In genomic region chr18:56469582-56469981, GRCh38 we compare ENCODE assay signal across 18 cellular contexts.
DNase-seq lines count a peak whose midpoint lies in the region; ATAC-seq and TF ChIP-seq lines count a peak whose summit lies in the region.
"Had no signal": no experiment of that assay in that cellular context is flagged by ENCODE, and none has a peak within 500 bp of the region (broad histone marks: within the 10 kb centered on the region; RNA-seq: fewer than 3 reads in every experiment).

No MANE protein-coding gene starts in this region.

- intact Hi-C loops in PC-9 (cut with micrococcal nuclease; ENCODE audit: unreplicated experiment): no loop called here

- H3K27me3 ChIP-seq in GM23338 (ENCODE audit: insufficient read depth) (no peaks in the 10 kb centered on the region), PC-9 (ENCODE audit: insufficient read depth, low read depth) (no peaks in the 10 kb centered on the region)
- H3K27me3 ChIP-seq: MG63, SJCRH30 had no signal

- H3K27ac ChIP-seq in GM23338 (ENCODE audit: low read depth): no peak overlapping the region
- H3K27ac ChIP-seq in PC-9: peak overlapping the region; percentile 25
- H3K27ac ChIP-seq: SJCRH30 had no signal

- H3K36me3 ChIP-seq in GM23338 (ENCODE audit: insufficient read depth) (peaks cover 11% of the 10 kb centered on the region; the same call in 1 of the 2 replicates), PC-9 (ENCODE audit: low read depth) (no peaks in the 10 kb centered on the region)
- H3K36me3 ChIP-seq: MG63, SJCRH30 had no signal

- ATAC-seq in GM23338 (no peak), memory B cell (ENCODE audit: low read depth) (no peak)
- ATAC-seq: HepG2 had no signal

- no TSS peak for BruUV-seq in PC-9 (replicated peaks; lab: Mats Ljungman, UMichigan)

- H3K4me3 Mint-ChIP-seq in GM23338: no peak overlapping the region
- no peak overlapping the region for H3K4me3 Mint-ChIP-seq in memory B cell

- no peaks in the 10 kb centered on the region for H3K4me1 ChIP-seq in GM23338 (ENCODE audit: insufficient read depth)
- peaks cover 20% of the 10 kb centered on the region for H3K4me1 ChIP-seq in PC-9 (replicated peaks; ENCODE audit: insufficient read depth)
- H3K4me1 ChIP-seq: SJCRH30 had no signal

- no peak overlapping the region for H3K27ac Mint-ChIP-seq in GM23338
- H3K27ac Mint-ChIP-seq in memory B cell: peak overlapping the region; percentile 14

- H3K79me2 ChIP-seq in GM23338 (replicated peaks; ENCODE audit: insufficient read depth) (no peaks in the 10 kb centered on the region), PC-9 (ENCODE audit: low read depth) (no peaks in the 10 kb centered on the region)

- H3F3A ChIP-seq in GM23338 (replicated peaks; ENCODE audit: low read depth) (no peaks in the 10 kb centered on the region), PC-9 (ENCODE audit: insufficient read depth, low read depth) (no peaks in the 10 kb centered on the region)

- TF ChIP-seq CTCF in GM23338 (conservative IDR thresholded peaks at IDR 0.05; ENCODE audit: low read depth in 2 of 2) (no peak), PC-9 (conservative IDR thresholded peaks at IDR 0.05) (no peak), epithelial cell of esophagus (IDR thresholded peaks at IDR 0.05; ENCODE audit: insufficient read depth, low read depth, low read length, missing control alignments) (no peak)

- no peaks in the 10 kb centered on the region for H3K27me3 Mint-ChIP-seq in GM23338 (ENCODE audit: insufficient read depth, low read depth, poor library complexity)
- H3K27me3 Mint-ChIP-seq in memory B cell: peaks cover 3% of the 10 kb centered on the region

- CTCF ChIA-PET in PC-9 (lab: Charles Lee): no interaction called here

- H3K36me3 Mint-ChIP-seq in GM23338 (ENCODE audit: low read depth) (peaks cover 15% of the 10 kb centered on the region), memory B cell (peaks cover 7% of the 10 kb centered on the region)

- H4K20me1 ChIP-seq in GM23338 (replicated peaks; ENCODE audit: insufficient read depth) (no peaks in the 10 kb centered on the region), PC-9 (ENCODE audit: insufficient read depth) (no peaks in the 10 kb centered on the region)

- peaks cover 21% of the 10 kb centered on the region for H3K9me3 Mint-ChIP-seq in GM23338
- peaks cover 13% of the 10 kb centered on the region for H3K9me3 Mint-ChIP-seq in memory B cell

- H3K4me2 ChIP-seq in GM23338 (no peak overlapping the region), PC-9 (peak overlapping the region; percentile 19; the same call in 1 of the 2 replicates)

- H3K9me3 ChIP-seq in PC-9 (ENCODE audit: insufficient read depth, low read depth): peaks cover 15% of the 10 kb centered on the region; the same call in 1 of the 2 replicates
- H3K9me3 ChIP-seq: SJCRH30 had no signal

- H3K9me2 ChIP-seq in GM23338 (ENCODE audit: insufficient read depth) (no peaks in the 10 kb centered on the region), PC-9 (ENCODE audit: insufficient read depth) (no peaks in the 10 kb centered on the region)

- 0 out of 2 replicates have a peak overlapping the region, but pooled peaks have one; percentile 12 for H2AFZ ChIP-seq in GM23338
- H2AFZ ChIP-seq in PC-9: 0 out of 2 replicates have a peak overlapping the region, but pooled peaks have one; percentile 46

- DNase-seq in GM23338 (ENCODE audit: low spot score) (no peak), PC-9 (peak in 1 of 2 experiments; percentile 80), epithelial cell of esophagus (ENCODE audit: low read depth) (peak; percentile 62), memory B cell (ENCODE audit: low spot score in 2 of 2) (no peak), NOMO-1 (lab: John Stamatoyannopoulos, UW; ENCODE audit: unreplicated experiment in 2 of 2) (no peak), HuH-7.5 (ENCODE audit: low spot score) (no peak), NCI-H446 treated with DMSO at 0.1 percent for 48 hours (lab: John Stamatoyannopoulos, UW) (no peak)
- DNase-seq: Calu3, DMS153, DND-41, KBM-7, MG63, NCI-H1105 treated with DMSO at 0.1 percent for 48 hours, NCI-H146, NCI-H2029, NCI-H526 treated with DMSO at 0.1 percent for 48 hours, SJCRH30 had no signal

- H3K4me3 ChIP-seq in GM23338: no peak overlapping the region
- no peak overlapping the region for H3K4me3 ChIP-seq in PC-9
- no peak overlapping the region for H3K4me3 ChIP-seq in epithelial cell of esophagus (ENCODE audit: low read length)
- H3K4me3 ChIP-seq: MG63, SJCRH30 had no signal

- POLR2A ChIA-PET in PC-9 (lab: Charles Lee; ENCODE audit: unreplicated experiment): no interaction called here

- H3K4me1 Mint-ChIP-seq in GM23338: no peaks in the 10 kb centered on the region
- peaks cover 13% of the 10 kb centered on the region for H3K4me1 Mint-ChIP-seq in memory B cell

TF ChIP-seq in GM23338, 12 proteins besides CTCF, POLR2A, EP300 and RAD21:
- TF ChIP-seq POLR2AphosphoS5 (IDR thresholded peaks at IDR 0.05; ENCODE audit: low read depth): no peak
- no peak for TF ChIP-seq EZH2 (IDR thresholded peaks at IDR 0.05; ENCODE audit: low read depth, unreplicated experiment)
- TF ChIP-seq ETS1 (IDR thresholded peaks at IDR 0.05): no peak
- TF ChIP-seq JUNB (IDR thresholded peaks at IDR 0.05; ENCODE audit: unreplicated experiment): no peak
